In genomic region chr2:50711714-50712113, GRCh38 we compare ENCODE assay signal across 8 cellular contexts.
"Had no signal": no experiment of that assay in that cellular context is flagged by ENCODE, and none has a peak within 500 bp of the region (broad histone marks: within the 10 kb centered on the region; RNA-seq: fewer than 3 reads in every experiment).

No MANE protein-coding gene starts in this region.

- H3K9me3 ChIP-seq: HAP-1 had no signal

- H3K4me3 ChIP-seq: GM23248, GM23338, HAP-1 had no signal

- H3K36me3 ChIP-seq: HAP-1 had no signal

- H3K27ac ChIP-seq: GM23248 had no signal

- H3K4me1 ChIP-seq: HAP-1 had no signal

- DNase-seq: GM23248, GOT3, H7, H9, HCEC 1CT, HFFc6 had no signal
